Comparison of ENCODE assay signal across 16 cellular contexts in the genomic region with DNA sequence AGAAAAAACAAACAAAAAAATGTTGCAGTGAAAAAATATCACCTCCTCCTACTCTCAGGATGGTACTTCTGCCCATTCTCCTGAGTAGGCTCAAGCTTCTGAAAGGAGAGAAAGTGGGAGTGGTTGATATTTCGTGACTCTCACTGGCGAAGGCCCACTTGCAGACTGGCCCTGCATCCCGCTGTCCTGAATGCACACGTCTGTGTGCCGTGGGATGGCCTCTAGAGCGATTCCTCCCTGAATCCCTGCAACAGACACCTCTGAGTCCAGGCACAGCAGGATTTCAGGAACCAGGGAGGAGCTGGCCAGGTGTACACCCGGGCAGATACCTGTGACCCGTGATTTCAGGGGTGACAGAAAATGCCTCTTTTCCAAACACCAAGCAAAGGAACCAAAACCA.
DNase-seq lines count a peak whose midpoint lies in the region; ATAC-seq and TF ChIP-seq lines count a peak whose summit lies in the region.
"Had no signal": no experiment of that assay in that cellular context is flagged by ENCODE, and none has a peak within 500 bp of the region (broad histone marks: within the 10 kb centered on the region; RNA-seq: fewer than 3 reads in every experiment).

No MANE protein-coding gene starts in this region.

- no peaks in the 10 kb centered on the region for H3K36me3 Mint-ChIP-seq in GM23338 (ENCODE audit: low read depth)
- H3K36me3 Mint-ChIP-seq: CD8-positive, alpha-beta T cell; IgD-negative memory B cell had no signal

- no peaks in the 10 kb centered on the region for H3F3A ChIP-seq in GM23338 (replicated peaks; ENCODE audit: low read depth)

- H3K9me3 Mint-ChIP-seq in GM23338 = no peaks in the 10 kb centered on the region
- H3K9me3 Mint-ChIP-seq: CD8-positive, alpha-beta T cell had no signal

- peaks cover 21% of the 10 kb centered on the region for H3K4me1 Mint-ChIP-seq in GM23338
- H3K4me1 Mint-ChIP-seq: B cell, IgD-negative memory B cell had no signal

- intact Hi-C loops in vagina (cut with DNase I) = no loop called here

- H3K79me2 ChIP-seq in GM23338 (replicated peaks; ENCODE audit: insufficient read depth) = no peaks in the 10 kb centered on the region
- H3K79me2 ChIP-seq in osteoblast (ENCODE audit: insufficient read depth, low read length) = no peaks in the 10 kb centered on the region

- no peaks in the 10 kb centered on the region for H3K9me2 ChIP-seq in GM23338 (ENCODE audit: insufficient read depth)

- H4K20me1 ChIP-seq in GM23338 (replicated peaks; ENCODE audit: insufficient read depth) = no peaks in the 10 kb centered on the region
- no peaks in the 10 kb centered on the region for H4K20me1 ChIP-seq in osteoblast (ENCODE audit: insufficient read depth, low read length)
- H4K20me1 ChIP-seq: BLaER1 treated with 17β-estradiol and CSF1 and Interleukin-3, amounts not matched to agents 10 nM and 100 nM had no signal

- no peak for DNase-seq in GM23338 (ENCODE audit: low spot score)
- DNase-seq in cerebellar cortex (ENCODE audit: low spot score) = peak; percentile 28
- peak; percentile 34 for DNase-seq in osteoblast (ENCODE audit: insufficient read length, low spot score, missing footprints)
- no peak for DNase-seq in NCI-H1694 treated with DMSO at 0.1 percent for 48 hours (lab: John Stamatoyannopoulos, UW)
- DNase-seq in cerebellar nuclear complex (lab: John Stamatoyannopoulos, UW) = no peak
- DNase-seq in vagina (ENCODE audit: extremely low spot score in 2 of 2) = no peak
- DNase-seq: CD8-positive, alpha-beta T cell; DMS 273 treated with DMSO at 0.1 percent for 48 hours; DMS53; DND-41; EL; HCEC 1CT had no signal

- H3K36me3 ChIP-seq in GM23338 (ENCODE audit: insufficient read depth) (peaks cover 6% of the 10 kb centered on the region; the same call in 1 of the 2 replicates), osteoblast (ENCODE audit: insufficient read depth, low read length) (no peaks in the 10 kb centered on the region), vagina (no peaks in the 10 kb centered on the region)
- H3K36me3 ChIP-seq: BLaER1 treated with 17β-estradiol and CSF1 and Interleukin-3, amounts not matched to agents 10 nM and 100 nM had no signal

- H3K4me3 ChIP-seq in GM23338 = no peak overlapping the region
- H3K4me3 ChIP-seq in osteoblast (ENCODE audit: insufficient read depth, low read length) = no peak overlapping the region
- H3K4me3 ChIP-seq in vagina = no peak overlapping the region
- H3K4me3 ChIP-seq: BLaER1 treated with 17β-estradiol and CSF1 and Interleukin-3, amounts not matched to agents 10 nM and 100 nM had no signal

- TF ChIP-seq CTCF in GM23338 (conservative IDR thresholded peaks at IDR 0.05; ENCODE audit: low read depth in 2 of 2) (no peak), osteoblast (IDR thresholded peaks at IDR 0.05; ENCODE audit: extremely low read depth, low read depth, low read length) (no peak), vagina (IDR thresholded peaks at IDR 0.05) (no peak)

- H3K4me3 Mint-ChIP-seq in GM23338 = no peak overlapping the region
- H3K4me3 Mint-ChIP-seq: B cell; CD8-positive, alpha-beta T cell; IgD-negative memory B cell had no signal

- H3K27me3 ChIP-seq in GM23338 (ENCODE audit: insufficient read depth) = no peaks in the 10 kb centered on the region
- H3K27me3 ChIP-seq in osteoblast (ENCODE audit: insufficient read depth, low read length) = no peaks in the 10 kb centered on the region
- no peaks in the 10 kb centered on the region for H3K27me3 ChIP-seq in vagina
- H3K27me3 ChIP-seq: BLaER1 treated with 17β-estradiol and CSF1 and Interleukin-3, amounts not matched to agents 10 nM and 100 nM had no signal

- H3K9me3 ChIP-seq in osteoblast (ENCODE audit: low read depth, low read length) (peaks cover 3% of the 10 kb centered on the region), vagina (no peaks in the 10 kb centered on the region)
- H3K9me3 ChIP-seq: BLaER1 treated with 17β-estradiol and CSF1 and Interleukin-3, amounts not matched to agents 10 nM and 100 nM had no signal

- peak; percentile 52 for ATAC-seq in GM23338
- ATAC-seq: CD8-positive, alpha-beta T cell; HepG2 had no signal

- H3K27ac ChIP-seq in GM23338 (ENCODE audit: low read depth) = no peak overlapping the region
- no peak overlapping the region for H3K27ac ChIP-seq in osteoblast (ENCODE audit: low read depth, low read length)
- no peak overlapping the region for H3K27ac ChIP-seq in vagina
- H3K27ac ChIP-seq: BLaER1 treated with 17β-estradiol and CSF1 and Interleukin-3, amounts not matched to agents 10 nM and 100 nM had no signal

- peaks cover 4% of the 10 kb centered on the region for H3K27me3 Mint-ChIP-seq in GM23338 (ENCODE audit: insufficient read depth, low read depth, poor library complexity)
- H3K27me3 Mint-ChIP-seq: B cell, IgD-negative memory B cell had no signal

- no peak for TF ChIP-seq POLR2A in vagina (IDR thresholded peaks at IDR 0.05)

- no peak overlapping the region for H3K4me2 ChIP-seq in GM23338
- H3K4me2 ChIP-seq in osteoblast (ENCODE audit: insufficient read depth, low read length) = no peak overlapping the region
- H3K4me2 ChIP-seq: BLaER1 treated with 17β-estradiol and CSF1 and Interleukin-3, amounts not matched to agents 10 nM and 100 nM had no signal

- H2AFZ ChIP-seq in GM23338 = no peak overlapping the region
- H2AFZ ChIP-seq in osteoblast (ENCODE audit: low read length) = no peak overlapping the region

- H3K4me1 ChIP-seq in GM23338 (ENCODE audit: insufficient read depth) (no peaks in the 10 kb centered on the region), osteoblast (ENCODE audit: insufficient read depth, low read length) (no peaks in the 10 kb centered on the region), vagina (no peaks in the 10 kb centered on the region)
- H3K4me1 ChIP-seq: BLaER1 treated with 17β-estradiol and CSF1 and Interleukin-3, amounts not matched to agents 10 nM and 100 nM had no signal

- H3K27ac Mint-ChIP-seq in GM23338 = 0 out of 2 replicates have a peak overlapping the region, but pooled peaks have one; percentile 21
- H3K27ac Mint-ChIP-seq: B cell; CD8-positive, alpha-beta T cell; IgD-negative memory B cell had no signal

TF ChIP-seq in GM23338, 12 proteins besides CTCF, POLR2A, EP300 and RAD21 (continues in another document):
- TF ChIP-seq EZH2phosphoT487 (IDR thresholded peaks at IDR 0.05; ENCODE audit: unreplicated experiment) (no peak), ZNF114 (CRISPR knock-in tag; IDR thresholded peaks at IDR 0.05) (no peak), EZH2 (IDR thresholded peaks at IDR 0.05; ENCODE audit: low read depth, unreplicated experiment) (no peak), STAT1 (IDR thresholded peaks at IDR 0.05; ENCODE audit: unreplicated experiment) (no peak), POLR2AphosphoS5 (IDR thresholded peaks at IDR 0.05; ENCODE audit: low read depth) (no peak), ZNF331 (CRISPR knock-in tag; IDR thresholded peaks at IDR 0.05; ENCODE audit: low read depth) (no peak), CREB1 (CRISPR knock-in tag; IDR thresholded peaks at IDR 0.05; ENCODE audit: low read depth) (no peak), JUNB (IDR thresholded peaks at IDR 0.05; ENCODE audit: unreplicated experiment) (no peak), NANOG (IDR thresholded peaks at IDR 0.05; ENCODE audit: borderline replicate concordance) (no peak)
- TF ChIP-seq, protein P1, sequence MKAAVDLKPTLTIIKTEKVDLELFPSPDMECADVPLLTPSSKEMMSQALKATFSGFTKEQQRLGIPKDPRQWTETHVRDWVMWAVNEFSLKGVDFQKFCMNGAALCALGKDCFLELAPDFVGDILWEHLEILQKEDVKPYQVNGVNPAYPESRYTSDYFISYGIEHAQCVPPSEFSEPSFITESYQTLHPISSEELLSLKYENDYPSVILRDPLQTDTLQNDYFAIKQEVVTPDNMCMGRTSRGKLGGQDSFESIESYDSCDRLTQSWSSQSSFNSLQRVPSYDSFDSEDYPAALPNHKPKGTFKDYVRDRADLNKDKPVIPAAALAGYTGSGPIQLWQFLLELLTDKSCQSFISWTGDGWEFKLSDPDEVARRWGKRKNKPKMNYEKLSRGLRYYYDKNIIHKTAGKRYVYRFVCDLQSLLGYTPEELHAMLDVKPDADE (IDR thresholded peaks at IDR 0.05) = no peak
- TF ChIP-seq, protein P2, sequence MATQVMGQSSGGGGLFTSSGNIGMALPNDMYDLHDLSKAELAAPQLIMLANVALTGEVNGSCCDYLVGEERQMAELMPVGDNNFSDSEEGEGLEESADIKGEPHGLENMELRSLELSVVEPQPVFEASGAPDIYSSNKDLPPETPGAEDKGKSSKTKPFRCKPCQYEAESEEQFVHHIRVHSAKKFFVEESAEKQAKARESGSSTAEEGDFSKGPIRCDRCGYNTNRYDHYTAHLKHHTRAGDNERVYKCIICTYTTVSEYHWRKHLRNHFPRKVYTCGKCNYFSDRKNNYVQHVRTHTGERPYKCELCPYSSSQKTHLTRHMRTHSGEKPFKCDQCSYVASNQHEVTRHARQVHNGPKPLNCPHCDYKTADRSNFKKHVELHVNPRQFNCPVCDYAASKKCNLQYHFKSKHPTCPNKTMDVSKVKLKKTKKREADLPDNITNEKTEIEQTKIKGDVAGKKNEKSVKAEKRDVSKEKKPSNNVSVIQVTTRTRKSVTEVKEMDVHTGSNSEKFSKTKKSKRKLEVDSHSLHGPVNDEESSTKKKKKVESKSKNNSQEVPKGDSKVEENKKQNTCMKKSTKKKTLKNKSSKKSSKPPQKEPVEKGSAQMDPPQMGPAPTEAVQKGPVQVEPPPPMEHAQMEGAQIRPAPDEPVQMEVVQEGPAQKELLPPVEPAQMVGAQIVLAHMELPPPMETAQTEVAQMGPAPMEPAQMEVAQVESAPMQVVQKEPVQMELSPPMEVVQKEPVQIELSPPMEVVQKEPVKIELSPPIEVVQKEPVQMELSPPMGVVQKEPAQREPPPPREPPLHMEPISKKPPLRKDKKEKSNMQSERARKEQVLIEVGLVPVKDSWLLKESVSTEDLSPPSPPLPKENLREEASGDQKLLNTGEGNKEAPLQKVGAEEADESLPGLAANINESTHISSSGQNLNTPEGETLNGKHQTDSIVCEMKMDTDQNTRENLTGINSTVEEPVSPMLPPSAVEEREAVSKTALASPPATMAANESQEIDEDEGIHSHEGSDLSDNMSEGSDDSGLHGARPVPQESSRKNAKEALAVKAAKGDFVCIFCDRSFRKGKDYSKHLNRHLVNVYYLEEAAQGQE (IDR thresholded peaks at IDR 0.05; ENCODE audit: unreplicated experiment) = no peak

Comparison
In these comparisons a context has a peak if more than half of its experiments do, and no peak if none do; other contexts are left out.
1. DNase-seq: peak in cerebellar cortex (single experiment) and osteoblast (single experiment); none in GM23338 (single experiment), NCI-H1694 treated with DMSO at 0.1 percent for 48 hours (single experiment), cerebellar nuclear complex (0 of 2) and vagina (0 of 2).